Comparison of ENCODE assay signal across 27 cellular contexts in genomic region chr2:207845202-207845864, GRCh38.
DNase-seq lines count a peak whose midpoint lies in the region; ATAC-seq, FAIRE-seq and TF ChIP-seq lines count a peak whose summit lies in the region.
"Had no signal": no experiment of that assay in that cellular context is flagged by ENCODE, and none has a peak within 500 bp of the region (broad histone marks: within the 10 kb centered on the region; RNA-seq: fewer than 3 reads in every experiment).

No MANE protein-coding gene starts in this region.

- FAIRE-seq in HepG2 (lab: Jason Lieb, UNC), result peak; percentile 63
- FAIRE-seq: endometrium had no signal

- TF ChIP-seq EP300 in HepG2 (IDR thresholded peaks at IDR 0.05; ENCODE audit: low read depth in 2 of 2, low read length in 2 of 2), result peak in 1 of 2 experiments; percentile 98; a peak in 2 of 4 replicates
- peak; percentile 52; the same call in 1 of the 2 replicates for TF ChIP-seq EP300 in HepG2 (CRISPR knock-in tag; IDR thresholded peaks at IDR 0.05; ENCODE audit: borderline replicate concordance)

- H3K9me3 ChIP-seq in HUES48 (ENCODE audit: control insufficient read depth, insufficient read depth, low read length) (no peaks in the 10 kb centered on the region), HepG2 (ENCODE audit: low read length) (no peaks in the 10 kb centered on the region)
- H3K9me3 ChIP-seq: adrenal gland, BLaER1, breast epithelium, MG63, tibial nerve had no signal

- H3K9me3 Mint-ChIP-seq in nephron progenitor cell (no peaks in the 10 kb centered on the region), endothelial cell (ENCODE audit: unreplicated experiment) (no peaks in the 10 kb centered on the region)
- no peaks in the 10 kb centered on the region for H3K9me3 Mint-ChIP-seq in activated naive CD8-positive, alpha-beta T cell treated with anti-CD3 and anti-CD28 coated beads, Interleukin-2, amount 50 U/mL, for 24 hours
- H3K9me3 Mint-ChIP-seq: activated CD8-positive, alpha-beta T cell treated with anti-CD3 and anti-CD28 coated beads for 36 hours; IgD-negative memory B cell; memory B cell; stimulated activated naive CD8-positive, alpha-beta T cell treated with anti-CD3 and anti-CD28 coated beads, Interleukin-15, amount 100 ng/mL, for 72 hours had no signal

- CTCF ChIA-PET in HepG2 (lab: Yijun Ruan, JAX; ENCODE audit: low intra/inter-chr PET ratio, low total read pairs), result no interaction called here

- no peak for TF ChIP-seq RAD21 in HepG2 (CRISPR knock-in tag; IDR thresholded peaks at IDR 0.05)

- no peaks in the 10 kb centered on the region for H3K27me3 Mint-ChIP-seq in nephron progenitor cell (ENCODE audit: low read depth, poor library complexity)
- H3K27me3 Mint-ChIP-seq in endothelial cell (ENCODE audit: unreplicated experiment), result no peaks in the 10 kb centered on the region
- H3K27me3 Mint-ChIP-seq in activated naive CD8-positive, alpha-beta T cell treated with anti-CD3 and anti-CD28 coated beads, Interleukin-2, amount 50 U/mL, for 24 hours, result no peaks in the 10 kb centered on the region
- H3K27me3 Mint-ChIP-seq: activated CD8-positive, alpha-beta T cell treated with anti-CD3 and anti-CD28 coated beads for 36 hours; IgD-negative memory B cell; memory B cell; stimulated activated naive CD8-positive, alpha-beta T cell treated with anti-CD3 and anti-CD28 coated beads, Interleukin-15, amount 100 ng/mL, for 72 hours had no signal

- intact Hi-C loops in HepG2 (cut with micrococcal nuclease; ENCODE audit: unreplicated experiment), result loop anchor here (1.0 to 10.0 kb wide), 4 partner anchors 9 to 321 kb away; partner anchors contain the start of gene CREB1

- in situ Hi-C loops in HepG2 (cut with HindIII; ENCODE audit: extremely low pct_ligation_motif_present, low pct_unique_long_range_greater_than_20kb), result no loop called here

- no peaks in the 10 kb centered on the region for H3K36me3 Mint-ChIP-seq in nephron progenitor cell (ENCODE audit: low read depth)
- no peaks in the 10 kb centered on the region for H3K36me3 Mint-ChIP-seq in endothelial cell (ENCODE audit: low read depth, unreplicated experiment)
- H3K36me3 Mint-ChIP-seq in activated naive CD8-positive, alpha-beta T cell treated with anti-CD3 and anti-CD28 coated beads, Interleukin-2, amount 50 U/mL, for 24 hours (ENCODE audit: low read depth), result no peaks in the 10 kb centered on the region

- TSS peak; percentile 33 for BruUV-seq in HepG2 (replicated peaks; lab: Mats Ljungman, UMichigan)

- H3K4me3 ChIP-seq in HUES48 (ENCODE audit: low read depth, low read length), result no peak overlapping the region
- H3K4me3 ChIP-seq in HepG2 (replicated peaks in 1 of 3; ENCODE audit: insufficient read depth in 1 of 3, low read depth in 2 of 3, low read length in 3 of 3), result peak overlapping the region in 2 of 3 experiments; percentile 10 to 35; a peak in 4 of 6 replicates
- H3K4me3 ChIP-seq: adrenal gland, BLaER1, breast epithelium, coronary artery, MG63, tibial nerve had no signal

- POLR2A ChIA-PET in HepG2 (lab: Yijun Ruan, JAX), result interaction anchor here (0.8 to 8.0 kb wide), 35 partner anchors 9 to 220 kb away, joined by 3 to 303 read pairs (median 7); partner anchors contain the start of genes CCNYL1 and FZD5

- no peak overlapping the region for H3K9ac ChIP-seq in HUES48 (ENCODE audit: low read depth, low read length)
- peak overlapping the region; percentile 64 for H3K9ac ChIP-seq in HepG2 (ENCODE audit: insufficient read depth, low read depth, low read length)
- H3K9ac ChIP-seq: BLaER1 had no signal

- H2AFZ ChIP-seq in HepG2 (ENCODE audit: low read length), result no peak overlapping the region

- WGBS in HepG2 (ENCODE audit: low lambda C conversion rate), result 3% methylated on average over 3 of the region's 3 CpGs

- H3K4me2 ChIP-seq in HepG2 (ENCODE audit: low read depth, low read length), result peak overlapping the region; percentile 74
- H3K4me2 ChIP-seq: BLaER1 had no signal

- H3K27ac ChIP-seq in 22Rv1 (peak overlapping the region; percentile 98), HUES48 (ENCODE audit: low read depth, low read length) (peak overlapping the region; percentile 57), HepG2 (ENCODE audit: extremely low read length, insufficient read depth, low read length) (peak overlapping the region; percentile 97)
- H3K27ac ChIP-seq: adrenal gland, BLaER1, breast epithelium, coronary artery, HL-60, tibial nerve had no signal

- H3K36me3 ChIP-seq in HUES48 (ENCODE audit: control insufficient read depth, insufficient read depth, low read length), result no peaks in the 10 kb centered on the region
- H3K36me3 ChIP-seq in HepG2 (replicated peaks in 1 of 2; ENCODE audit: control insufficient read depth in 1 of 2, insufficient read depth in 2 of 2, low read length in 2 of 2), result no peaks in the 10 kb centered on the region
- H3K36me3 ChIP-seq: adrenal gland, BLaER1, breast epithelium, MG63, tibial nerve had no signal

- no peak for TF ChIP-seq CTCF in 22Rv1 (IDR thresholded peaks at IDR 0.05)
- no peak for TF ChIP-seq CTCF in HepG2 (CRISPR knock-in tag; IDR thresholded peaks at IDR 0.05)
- no peak for TF ChIP-seq CTCF in nephron progenitor cell (IDR thresholded peaks at IDR 0.05)
- TF ChIP-seq CTCF in endothelial cell (IDR thresholded peaks at IDR 0.05; ENCODE audit: unreplicated experiment), result no peak

- TF ChIP-seq POLR2A in HepG2 (IDR thresholded peaks at IDR 0.05; ENCODE audit: insufficient read depth in 1 of 2, low read depth in 2 of 2, low read length in 2 of 2), result 0 out of 4 replicates have a peak, but pooled peaks of 1 of the 2 experiments have one; percentile 19

- H3K4me1 ChIP-seq in HUES48 (ENCODE audit: control insufficient read depth, insufficient read depth, low read length) (peaks cover 20% of the 10 kb centered on the region), HepG2 (ENCODE audit: insufficient read depth, low read length) (peaks cover 79% of the 10 kb centered on the region)
- H3K4me1 ChIP-seq: adrenal gland, breast epithelium had no signal

- DNase-seq in NCI-H774 (lab: John Stamatoyannopoulos, UW) (peak; percentile 40), HepG2 (ENCODE audit: low spot score) (peak; percentile 94), nephron progenitor cell (no peak), endothelial cell (ENCODE audit: low spot score) (no peak), NCI-H1092 treated with DMSO at 0.1 percent for 48 hours (lab: John Stamatoyannopoulos, UW) (no peak)
- no peak for DNase-seq in activated naive CD8-positive, alpha-beta T cell treated with anti-CD3 and anti-CD28 coated beads, Interleukin-2, amount 50 U/mL, for 24 hours
- DNase-seq: activated CD8-positive, alpha-beta T cell treated with anti-CD3 and anti-CD28 coated beads for 36 hours; activated gamma-delta T cell treated with Interleukin-2 at 50 U/mL for 16 hours; adrenal gland; GOT3; kidney glomerular epithelial cell; MG63; NCI-H526 treated with DMSO at 0.1 percent for 48 hours; OCI-M1; stimulated activated CD4-positive, alpha-beta T cell treated with anti-CD3 and anti-CD28 coated beads, Interleukin-4, amount 100 ng/mL, for 4 hours; stimulated activated naive CD8-positive, alpha-beta T cell treated with anti-CD3 and anti-CD28 coated beads, Interleukin-15, amount 100 ng/mL, for 72 hours had no signal

- H3K4me1 Mint-ChIP-seq in nephron progenitor cell, result peaks cover 28% of the 10 kb centered on the region
- H3K4me1 Mint-ChIP-seq in endothelial cell (ENCODE audit: unreplicated experiment), result peaks cover 12% of the 10 kb centered on the region
- peaks cover 12% of the 10 kb centered on the region for H3K4me1 Mint-ChIP-seq in activated naive CD8-positive, alpha-beta T cell treated with anti-CD3 and anti-CD28 coated beads, Interleukin-2, amount 50 U/mL, for 24 hours
- H3K4me1 Mint-ChIP-seq: IgD-negative memory B cell, memory B cell had no signal

- H3K27me3 ChIP-seq in HUES48 (ENCODE audit: control insufficient read depth, insufficient read depth, low read length) (no peaks in the 10 kb centered on the region), HepG2 (ENCODE audit: control insufficient read depth in 1 of 2, insufficient read depth in 2 of 2, low read length in 2 of 2) (no peaks in the 10 kb centered on the region)
- H3K27me3 ChIP-seq: adrenal gland, BLaER1, breast epithelium, MG63, tibial nerve had no signal

- ATAC-seq in HepG2, result peak; percentile 69
- ATAC-seq in activated naive CD8-positive, alpha-beta T cell treated with anti-CD3 and anti-CD28 coated beads, Interleukin-2, amount 50 U/mL, for 24 hours, result no peak
- ATAC-seq: activated CD4-positive, CD25-positive, alpha-beta regulatory T cell treated with anti-CD3 and anti-CD28 coated beads, Interleukin-2, amount 50 U/mL, for 24 hours; activated CD8-positive, alpha-beta T cell treated with anti-CD3 and anti-CD28 coated beads for 36 hours; stimulated activated naive CD8-positive, alpha-beta T cell treated with anti-CD3 and anti-CD28 coated beads, Interleukin-15, amount 100 ng/mL, for 72 hours had no signal

- H3K4me3 Mint-ChIP-seq in nephron progenitor cell, result no peak overlapping the region
- H3K4me3 Mint-ChIP-seq in endothelial cell (ENCODE audit: unreplicated experiment), result no peak overlapping the region
- H3K4me3 Mint-ChIP-seq in activated naive CD8-positive, alpha-beta T cell treated with anti-CD3 and anti-CD28 coated beads, Interleukin-2, amount 50 U/mL, for 24 hours, result no peak overlapping the region
- H3K4me3 Mint-ChIP-seq: activated CD8-positive, alpha-beta T cell treated with anti-CD3 and anti-CD28 coated beads for 36 hours; IgD-negative memory B cell; memory B cell; stimulated activated naive CD8-positive, alpha-beta T cell treated with anti-CD3 and anti-CD28 coated beads, Interleukin-15, amount 100 ng/mL, for 72 hours had no signal

- H4K20me1 ChIP-seq in HepG2 (ENCODE audit: insufficient read depth, low read length), result no peaks in the 10 kb centered on the region
- H4K20me1 ChIP-seq: BLaER1 had no signal

- H3K27ac Mint-ChIP-seq in nephron progenitor cell (no peak overlapping the region), endothelial cell (ENCODE audit: unreplicated experiment) (no peak overlapping the region)
- H3K27ac Mint-ChIP-seq in activated naive CD8-positive, alpha-beta T cell treated with anti-CD3 and anti-CD28 coated beads, Interleukin-2, amount 50 U/mL, for 24 hours, result no peak overlapping the region
- H3K27ac Mint-ChIP-seq: activated CD8-positive, alpha-beta T cell treated with anti-CD3 and anti-CD28 coated beads for 36 hours; IgD-negative memory B cell; memory B cell; stimulated activated naive CD8-positive, alpha-beta T cell treated with anti-CD3 and anti-CD28 coated beads, Interleukin-15, amount 100 ng/mL, for 72 hours had no signal

- H3K79me2 ChIP-seq in HepG2 (ENCODE audit: insufficient read depth, low read length), result no peaks in the 10 kb centered on the region

TF ChIP-seq in HepG2, 621 proteins besides CTCF, POLR2A, EP300 and RAD21 (continues in another document):
- no peak for TF ChIP-seq ZNF543 (CRISPR knock-in tag; IDR thresholded peaks at IDR 0.05)

Comparison
In these comparisons a context has a peak if more than half of its experiments do, and no peak if none do; other contexts are left out.
1. DNase-seq: peak in NCI-H774 (single experiment) and HepG2 (single experiment); none in nephron progenitor cell (single experiment), endothelial cell (single experiment), NCI-H1092 treated with DMSO at 0.1 percent for 48 hours (single experiment) and activated naive CD8-positive, alpha-beta T cell treated with anti-CD3 and anti-CD28 coated beads, Interleukin-2, amount 50 U/mL, for 24 hours (single experiment).
2. Peak in every context shown above with its lines, with median percentiles within 50 percentile points of each other: H3K27ac ChIP-seq.